7 cellular contexts compared by ENCODE assay signal in genomic region chr11:7571640-7572000, GRCh38. TPM values are rescaled to one million over a fixed set of nuclear protein-coding genes. Genes with fewer than 3 reads are reported as not detected.
A peak's percentile ranks its signal among the peaks of the same experiment; 100 is the strongest.
DNase-seq lines count a peak whose midpoint lies in the region; ATAC-seq and TF ChIP-seq lines count a peak whose summit lies in the region.

No MANE protein-coding gene starts in this region.

- H3K27ac Mint-ChIP-seq in naive thymus-derived CD4-positive, alpha-beta T cell: no peak overlapping the region
- H3K27ac Mint-ChIP-seq in activated CD8-positive, alpha-beta memory T cell treated with anti-CD3 and anti-CD28 coated beads, Interleukin-2, amount 10 ng/mL, durations not matched to agents 7 days and 5 days: no peak overlapping the region

- H3K27ac ChIP-seq in SJSA1: peak overlapping the region; percentile 73
- H3K27ac ChIP-seq in esophagus squamous epithelium: peak overlapping the region; percentile 38 to 71 (median 62)
- H3K27ac ChIP-seq in naive thymus-derived CD4-positive, alpha-beta T cell (ENCODE audit: low read depth, low read length): no peak overlapping the region

- H3K4me1 Mint-ChIP-seq in naive thymus-derived CD4-positive, alpha-beta T cell: peaks cover 8 to 39% (median 25%) of the 10 kb centered on the region in 7 donors
- H3K4me1 Mint-ChIP-seq in activated CD8-positive, alpha-beta memory T cell treated with anti-CD3 and anti-CD28 coated beads, Interleukin-2, amount 10 ng/mL, durations not matched to agents 7 days and 5 days: peaks cover 14% of the 10 kb centered on the region

- H3K4me3 ChIP-seq in SJSA1 (no peak overlapping the region), esophagus squamous epithelium (no peak overlapping the region)
- H3K4me3 ChIP-seq in naive thymus-derived CD4-positive, alpha-beta T cell (ENCODE audit: low read length): no peak overlapping the region

- H3K36me3 ChIP-seq in SJSA1 (no peaks in the 10 kb centered on the region), esophagus squamous epithelium (peaks cover 0 to 30% (median 0%) of the 10 kb centered on the region in 3 donors)
- H3K36me3 ChIP-seq in naive thymus-derived CD4-positive, alpha-beta T cell (ENCODE audit: control insufficient read depth in 2 of 3, insufficient read depth in 3 of 3, low read length in 3 of 3): peaks cover 0 to 14% (median 0%) of the 10 kb centered on the region in 3 experiments

- POLR2A ChIA-PET in GM10248 (lab: Yijun Ruan, JAX): no interaction called here
- POLR2A ChIA-PET in naive thymus-derived CD4-positive, alpha-beta T cell (lab: Charles Lee): no interaction called here

- peaks cover 0 to 58% (median 0%) of the 10 kb centered on the region in 5 donors for H3K27me3 Mint-ChIP-seq in naive thymus-derived CD4-positive, alpha-beta T cell
- peaks cover 7% of the 10 kb centered on the region for H3K27me3 Mint-ChIP-seq in activated CD8-positive, alpha-beta memory T cell treated with anti-CD3 and anti-CD28 coated beads, Interleukin-2, amount 10 ng/mL, durations not matched to agents 7 days and 5 days

- ATAC-seq in naive thymus-derived CD4-positive, alpha-beta T cell: peak; percentile 49
- ATAC-seq in activated CD8-positive, alpha-beta memory T cell treated with anti-CD3 and anti-CD28 coated beads, Interleukin-2, amount 10 ng/mL, durations not matched to agents 7 days and 5 days: no peak

- H3K36me3 Mint-ChIP-seq in naive thymus-derived CD4-positive, alpha-beta T cell: peaks cover 0 to 46% (median 28%) of the 10 kb centered on the region in 5 donors
- no peaks in the 10 kb centered on the region for H3K36me3 Mint-ChIP-seq in activated CD8-positive, alpha-beta memory T cell treated with anti-CD3 and anti-CD28 coated beads, Interleukin-2, amount 10 ng/mL, durations not matched to agents 7 days and 5 days

- TF ChIP-seq CTCF in GM10248 (IDR thresholded peaks at IDR 0.05; ENCODE audit: control extremely low read depth, extremely low read depth, low read depth, missing control alignments) (peak; percentile 63), esophagus squamous epithelium (IDR thresholded peaks at IDR 0.05) (peak; percentile 62 to 96 (median 92))

- WGBS in esophagus squamous epithelium, 2 donors: 10 to 11% methylated on average over 2 to 4 of the region's 4 CpGs

- H3K27me3 ChIP-seq in SJSA1 (replicated peaks): no peaks in the 10 kb centered on the region
- H3K27me3 ChIP-seq in esophagus squamous epithelium: peaks cover 0 to 6% (median 0%) of the 10 kb centered on the region in 4 donors
- peaks cover 0 to 6% of the 10 kb centered on the region in 2 donors for H3K27me3 ChIP-seq in naive thymus-derived CD4-positive, alpha-beta T cell (ENCODE audit: control insufficient read depth in 2 of 2, insufficient read depth in 2 of 2, low read length in 2 of 2)

- no peak overlapping the region for H3K4me3 Mint-ChIP-seq in naive thymus-derived CD4-positive, alpha-beta T cell
- H3K4me3 Mint-ChIP-seq in activated CD8-positive, alpha-beta memory T cell treated with anti-CD3 and anti-CD28 coated beads, Interleukin-2, amount 10 ng/mL, durations not matched to agents 7 days and 5 days: no peak overlapping the region

- TF ChIP-seq POLR2A in esophagus squamous epithelium (IDR thresholded peaks at IDR 0.05): no peak

- peaks cover 0 to 9% (median 3%) of the 10 kb centered on the region in 11 donors for H3K9me3 Mint-ChIP-seq in naive thymus-derived CD4-positive, alpha-beta T cell
- no peaks in the 10 kb centered on the region for H3K9me3 Mint-ChIP-seq in activated CD8-positive, alpha-beta memory T cell treated with anti-CD3 and anti-CD28 coated beads, Interleukin-2, amount 10 ng/mL, durations not matched to agents 7 days and 5 days (ENCODE audit: low read depth)

- CTCF ChIA-PET in GM10248 (lab: Yijun Ruan, JAX): interaction anchor here (0.6 to 4.6 kb wide), 31 partner anchors 9 to 130 kb away, joined by 3 to 67 read pairs (median 6); partner anchors contain the start of gene PPFIBP2
- CTCF ChIA-PET in naive thymus-derived CD4-positive, alpha-beta T cell (lab: Charles Lee): interaction anchor here (1.1 to 1.5 kb wide), 2 partner anchors 12 to 321 kb away, joined by 4 read pairs; no protein-coding TSS in a partner anchor
- CTCF ChIA-PET in activated CD8-positive, alpha-beta memory T cell treated with anti-CD3 and anti-CD28 coated beads, Interleukin-2, amount 10 ng/mL, durations not matched to agents 7 days and 5 days (lab: Charles Lee): interaction anchor here (0.7 to 2.7 kb wide), 9 partner anchors 10 to 92 kb away, joined by 3 to 11 read pairs (median 4); no protein-coding TSS in a partner anchor

- H3K4me1 ChIP-seq in SJSA1 (replicated peaks): peaks cover 51% of the 10 kb centered on the region
- H3K4me1 ChIP-seq in esophagus squamous epithelium: peaks cover 24 to 74% (median 25%) of the 10 kb centered on the region in 3 donors
- peaks cover 0 to 11% of the 10 kb centered on the region in 2 donors for H3K4me1 ChIP-seq in naive thymus-derived CD4-positive, alpha-beta T cell (ENCODE audit: control insufficient read depth in 2 of 2, insufficient read depth in 2 of 2, low read length in 2 of 2)

- intact Hi-C loops in esophagus squamous epithelium (cut with DNase I): loop anchor here (5.0 kb wide), 1 partner anchor 86 kb away; no protein-coding TSS in a partner anchor
- intact Hi-C loops in naive thymus-derived CD4-positive, alpha-beta T cell (cut with micrococcal nuclease): loop anchor here in 1 of 2 donors (10.0 kb wide), 1 partner anchor 123 kb away; no protein-coding TSS in a partner anchor

- DNase-seq in GM10248 (ENCODE audit: extremely low spot score): peak; percentile 42
- DNase-seq in LHCN-M2 (ENCODE audit: low read depth): peak; percentile 40
- peak; percentile 44 to 55 for DNase-seq in SJSA1 (ENCODE audit: low read depth in 1 of 2, low spot score in 2 of 2)
- no peak for DNase-seq in esophagus squamous epithelium (lab: John Stamatoyannopoulos, UW)
- DNase-seq in naive thymus-derived CD4-positive, alpha-beta T cell: no peak
- DNase-seq in activated CD8-positive, alpha-beta memory T cell treated with anti-CD3 and anti-CD28 coated beads, Interleukin-2, amount 10 ng/mL, durations not matched to agents 7 days and 5 days: no peak
- DNase-seq in mesenteric fat pad (ENCODE audit: low spot score): no peak

- H3K9me3 ChIP-seq in SJSA1 (replicated peaks) (no peaks in the 10 kb centered on the region), esophagus squamous epithelium (no peaks in the 10 kb centered on the region)
- peaks cover 0 to 5% (median 0%) of the 10 kb centered on the region in 3 experiments for H3K9me3 ChIP-seq in naive thymus-derived CD4-positive, alpha-beta T cell (ENCODE audit: control insufficient read depth in 2 of 3, low read length in 3 of 3)

RNA-seq across cellular contexts. Expression of gene PPFIBP2, which starts 57.8 kb away (rescaled TPM):
- total RNA-seq in LHCN-M2 (2014; rRNA removed) (4.7 and 5.0 TPM in 2 replicates), esophagus squamous epithelium (10 to 100 TPM; 28.1 to 61.1 (median 49.4) TPM), mesenteric fat pad (37.5 TPM)
- 10.8 TPM for polyA plus RNA-seq in LHCN-M2 (2012)
- 7.4 and 17.5 TPM in 2 replicates for total RNA-seq in SJSA1 (2014; rRNA removed; shearing (Covaris generic))
- total RNA-seq in naive thymus-derived CD4-positive, alpha-beta T cell: 10 to 100 TPM in 4 of 5 experiments, 1 to 10 TPM in 1; 5.7 to 55.6 (median 45.9) TPM
- 10 to 100 TPM in 1 of 2 donors, 1 to 10 TPM in 1; 7.0 to 29.4 TPM for polyA plus RNA-seq in naive thymus-derived CD4-positive, alpha-beta T cell
- 10 to 100 TPM in 1 of 2 experiments, 1 to 10 TPM in 1; 7.8 to 10.0 TPM for total RNA-seq in activated CD8-positive, alpha-beta memory T cell treated with anti-CD3 and anti-CD28 coated beads, Interleukin-2, amount 10 ng/mL, durations not matched to agents 7 days and 5 days

Comparison
In these comparisons a context has a peak if more than half of its experiments do, and no peak if none do; other contexts are left out.
1. DNase-seq: peak in GM10248 (single experiment), LHCN-M2 (single experiment) and SJSA1 (2 of 2); none in esophagus squamous epithelium (single experiment), naive thymus-derived CD4-positive, alpha-beta T cell (0 of 9), activated CD8-positive, alpha-beta memory T cell treated with anti-CD3 and anti-CD28 coated beads, Interleukin-2, amount 10 ng/mL, durations not matched to agents 7 days and 5 days (single experiment) and mesenteric fat pad (single experiment).